In the genomic region with DNA sequence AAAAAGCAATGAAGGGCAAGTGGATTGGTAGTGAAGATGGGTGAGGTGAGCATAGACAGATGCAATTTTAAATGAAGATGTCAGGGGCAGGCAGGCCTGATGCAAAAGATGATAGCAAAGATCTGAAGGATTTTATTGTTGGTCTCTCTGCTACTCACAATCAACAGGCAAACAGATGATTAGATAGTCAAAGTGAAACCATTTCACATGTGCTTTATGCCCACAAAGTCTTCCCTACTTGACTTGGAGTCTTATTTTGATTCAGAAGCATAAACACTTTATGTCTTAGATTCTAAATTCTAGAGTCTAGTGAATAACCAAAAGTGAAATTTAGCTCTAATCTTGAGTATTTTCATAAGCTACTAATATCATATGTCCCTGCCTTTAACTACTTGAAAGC, we compare ENCODE assay signal across 16 cellular contexts.
DNase-seq lines count a peak whose midpoint lies in the region; ATAC-seq and TF ChIP-seq lines count a peak whose summit lies in the region.
"Had no signal": no experiment of that assay in that cellular context is flagged by ENCODE, and none has a peak within 500 bp of the region (broad histone marks: within the 10 kb centered on the region; RNA-seq: fewer than 3 reads in every experiment).

No MANE protein-coding gene starts in this region.

- ATAC-seq in GM18858 (IDR thresholded peaks at IDR 0.05; ENCODE audit: unreplicated experiment) (peak; percentile 63), GM21423 (IDR thresholded peaks at IDR 0.05; ENCODE audit: unreplicated experiment) (peak; percentile 74), HG03064 (IDR thresholded peaks at IDR 0.05; ENCODE audit: low read depth, unreplicated experiment) (peak; percentile 83)

- no peaks in the 10 kb centered on the region for H3K9me3 ChIP-seq in suprapubic skin
- no peaks in the 10 kb centered on the region for H3K9me3 ChIP-seq in A673 (ENCODE audit: low read depth, low read length, poor library complexity, severe bottlenecking)
- no peaks in the 10 kb centered on the region for H3K9me3 ChIP-seq in mammary epithelial cell (replicated peaks; ENCODE audit: insufficient read depth, low read length)
- H3K9me3 ChIP-seq: ascending aorta, BLaER1 had no signal

- no peak for TF ChIP-seq POLR2A in suprapubic skin (IDR thresholded peaks at IDR 0.05)

- no peak overlapping the region for H3K9ac ChIP-seq in mammary epithelial cell (ENCODE audit: insufficient read depth, low read length)
- H3K9ac ChIP-seq: BLaER1 had no signal

- H3K36me3 ChIP-seq in suprapubic skin = no peaks in the 10 kb centered on the region
- no peaks in the 10 kb centered on the region for H3K36me3 ChIP-seq in A673 (ENCODE audit: insufficient read depth, low read length, poor library complexity, severe bottlenecking)
- no peaks in the 10 kb centered on the region for H3K36me3 ChIP-seq in mammary epithelial cell (ENCODE audit: insufficient read depth, low read length)
- H3K36me3 ChIP-seq: ascending aorta, BLaER1 had no signal

- POLR2A ChIA-PET in A673 (lab: Charles Lee; ENCODE audit: low non-redundant PET) = no interaction called here

- H3K79me2 ChIP-seq in mammary epithelial cell (ENCODE audit: insufficient read depth, low read length) = no peaks in the 10 kb centered on the region

- intact Hi-C loops in A673 (cut with micrococcal nuclease; ENCODE audit: unreplicated experiment) (loop anchor here (5.0 kb wide), 1 partner anchor 226 kb away; no protein-coding TSS in a partner anchor), mammary epithelial cell (cut with micrococcal nuclease) (no loop called here)

- H3K27me3 ChIP-seq in suprapubic skin (no peaks in the 10 kb centered on the region), A673 (replicated peaks; ENCODE audit: insufficient read depth, low read depth, low read length, poor library complexity) (no peaks in the 10 kb centered on the region), mammary epithelial cell (ENCODE audit: insufficient read depth, low read length) (no peaks in the 10 kb centered on the region)
- H3K27me3 ChIP-seq: ascending aorta, BLaER1 had no signal

- CTCF ChIA-PET in A673 (lab: Charles Lee) (no interaction called here), mammary epithelial cell (lab: Charles Lee; ENCODE audit: low non-redundant PET) (no interaction called here)

- H2AFZ ChIP-seq in mammary epithelial cell (ENCODE audit: low read depth, low read length) = no peak overlapping the region

- no peak overlapping the region for H3K4me2 ChIP-seq in mammary epithelial cell (ENCODE audit: insufficient read depth, low read depth, low read length)
- H3K4me2 ChIP-seq: BLaER1, smooth muscle cell had no signal

- DNase-seq in SK-N-DZ (ENCODE audit: low spot score) (peak; percentile 39), suprapubic skin (ENCODE audit: low spot score in 2 of 2) (no peak), A673 (ENCODE audit: low spot score) (no peak), NCI-H2196 treated with DMSO at 0.1 percent for 48 hours (lab: John Stamatoyannopoulos, UW; ENCODE audit: unreplicated experiment) (no peak), mammary epithelial cell (no peak)
- DNase-seq: activated CD4-positive, alpha-beta T cell treated with anti-CD3 and anti-CD28 coated beads, Interleukin-2, amount 10 ng/mL, durations not matched to agents 7 days and 5 days; NCI-H1092 treated with DMSO at 0.1 percent for 48 hours; NCI-H510A treated with DMSO at 0.1 percent for 48 hours had no signal

- no peak for TF ChIP-seq EP300 in suprapubic skin (IDR thresholded peaks at IDR 0.05)

- TF ChIP-seq CTCF in suprapubic skin (IDR thresholded peaks at IDR 0.05) (no peak), A673 (conservative IDR thresholded peaks at IDR 0.05; ENCODE audit: low read depth, low read length) (no peak), mammary epithelial cell (conservative IDR thresholded peaks at IDR 0.05 in 1 of 2, IDR thresholded peaks at IDR 0.05 in 1 of 2; ENCODE audit: extremely low read depth in 1 of 2, insufficient read depth in 1 of 2, low read depth in 1 of 2, low read length in 2 of 2) (no peak)

- in situ Hi-C loops in mammary epithelial cell (cut with MboI; ENCODE audit: low sequenced_read_pairs in 2 of 2) = no loop called here

- no peaks in the 10 kb centered on the region for H3K4me1 ChIP-seq in suprapubic skin
- no peaks in the 10 kb centered on the region for H3K4me1 ChIP-seq in A673 (ENCODE audit: insufficient read depth, low read length, poor library complexity, severe bottlenecking)
- H3K4me1 ChIP-seq in mammary epithelial cell (ENCODE audit: insufficient read depth, low read length) = no peaks in the 10 kb centered on the region
- H3K4me1 ChIP-seq: ascending aorta, BLaER1 had no signal

- H4K20me1 ChIP-seq in mammary epithelial cell (ENCODE audit: insufficient read depth, low read length) = no peaks in the 10 kb centered on the region
- H4K20me1 ChIP-seq: BLaER1 had no signal

- BruUV-seq in A673 (replicated peaks; lab: Mats Ljungman, UMichigan) = no TSS peak
- no TSS peak for BruUV-seq in mammary epithelial cell (replicated peaks; lab: Mats Ljungman, UMichigan)

- H3K27ac ChIP-seq in suprapubic skin (no peak overlapping the region), A673 (ENCODE audit: low read depth, low read length, poor library complexity, severe bottlenecking) (no peak overlapping the region), mammary epithelial cell (ENCODE audit: insufficient read depth, low read depth, low read length) (no peak overlapping the region)
- H3K27ac ChIP-seq: ascending aorta, BLaER1, RWPE1 had no signal

- dilution Hi-C loops in mammary epithelial cell (cut with HindIII; ENCODE audit: low sequenced_read_pairs) = no loop called here

- no peak overlapping the region for H3K4me3 ChIP-seq in suprapubic skin
- H3K4me3 ChIP-seq in A673 (ENCODE audit: low read depth, low read length, poor library complexity, severe bottlenecking) = no peak overlapping the region
- H3K4me3 ChIP-seq in mammary epithelial cell (replicated peaks in 1 of 3; ENCODE audit: insufficient read depth in 1 of 3, low read depth in 2 of 3, low read length in 3 of 3) = no peak overlapping the region
- H3K4me3 ChIP-seq: ascending aorta, BLaER1, lung, smooth muscle cell had no signal
